1 cellular context compared by ENCODE assay signal in the genomic region with DNA sequence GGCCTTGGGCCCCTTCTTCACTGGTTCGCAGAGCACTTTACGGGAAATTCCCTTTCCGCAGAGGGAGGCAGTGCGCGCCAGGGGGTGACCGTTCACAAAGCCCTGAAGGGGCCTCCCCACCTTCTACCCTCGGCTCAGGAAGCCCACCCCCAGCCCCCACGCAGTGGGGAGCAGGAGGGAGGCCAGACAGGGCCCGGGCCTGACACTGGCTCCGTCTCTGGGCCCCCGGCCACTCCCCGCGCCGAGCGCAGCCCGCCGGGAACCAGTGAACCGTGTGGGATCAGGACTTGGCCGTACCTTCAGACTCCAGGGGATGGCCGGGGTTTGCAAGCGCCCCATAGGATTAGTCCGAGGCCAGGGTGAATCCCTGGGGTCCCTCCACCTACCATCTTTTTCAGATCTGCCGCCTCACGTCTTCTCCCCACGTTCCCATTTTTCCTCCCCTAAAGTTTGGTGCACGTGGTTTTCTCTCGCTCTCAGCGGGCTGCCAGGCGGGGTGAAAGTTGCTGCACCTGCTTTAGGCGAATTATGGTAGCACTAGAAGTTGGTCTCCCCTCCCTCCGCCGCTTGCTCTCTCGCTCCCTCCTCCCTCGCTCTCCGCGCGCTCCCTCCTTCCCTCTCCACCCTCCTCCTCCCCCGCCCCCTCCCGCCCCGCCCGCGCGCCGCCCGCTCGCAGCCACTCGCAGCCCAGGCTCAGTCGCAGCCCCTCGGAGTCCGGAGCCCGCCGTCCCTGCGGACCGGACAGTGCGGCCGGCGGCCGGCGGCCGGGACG.
TF ChIP-seq lines count a peak whose summit lies in the region.

A gene with protein sequence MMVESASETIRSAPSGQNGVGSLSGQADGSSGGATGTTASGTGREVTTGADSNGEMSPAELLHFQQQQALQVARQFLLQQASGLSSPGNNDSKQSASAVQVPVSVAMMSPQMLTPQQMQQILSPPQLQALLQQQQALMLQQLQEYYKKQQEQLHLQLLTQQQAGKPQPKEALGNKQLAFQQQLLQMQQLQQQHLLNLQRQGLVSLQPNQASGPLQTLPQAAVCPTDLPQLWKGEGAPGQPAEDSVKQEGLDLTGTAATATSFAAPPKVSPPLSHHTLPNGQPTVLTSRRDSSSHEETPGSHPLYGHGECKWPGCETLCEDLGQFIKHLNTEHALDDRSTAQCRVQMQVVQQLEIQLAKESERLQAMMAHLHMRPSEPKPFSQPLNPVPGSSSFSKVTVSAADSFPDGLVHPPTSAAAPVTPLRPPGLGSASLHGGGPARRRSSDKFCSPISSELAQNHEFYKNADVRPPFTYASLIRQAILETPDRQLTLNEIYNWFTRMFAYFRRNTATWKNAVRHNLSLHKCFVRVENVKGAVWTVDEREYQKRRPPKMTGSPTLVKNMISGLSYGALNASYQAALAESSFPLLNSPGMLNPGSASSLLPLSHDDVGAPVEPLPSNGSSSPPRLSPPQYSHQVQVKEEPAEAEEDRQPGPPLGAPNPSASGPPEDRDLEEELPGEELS (plus strand): TSS at position 679 of the 772 bp plus-strand sequence. CDS start 19,380 bp downstream, outside the sequence.

TF ChIP-seq in HepG2, 621 proteins besides CTCF, POLR2A, EP300 and RAD21 (continued from another document and continues in another):
- TF ChIP-seq, protein P1, sequence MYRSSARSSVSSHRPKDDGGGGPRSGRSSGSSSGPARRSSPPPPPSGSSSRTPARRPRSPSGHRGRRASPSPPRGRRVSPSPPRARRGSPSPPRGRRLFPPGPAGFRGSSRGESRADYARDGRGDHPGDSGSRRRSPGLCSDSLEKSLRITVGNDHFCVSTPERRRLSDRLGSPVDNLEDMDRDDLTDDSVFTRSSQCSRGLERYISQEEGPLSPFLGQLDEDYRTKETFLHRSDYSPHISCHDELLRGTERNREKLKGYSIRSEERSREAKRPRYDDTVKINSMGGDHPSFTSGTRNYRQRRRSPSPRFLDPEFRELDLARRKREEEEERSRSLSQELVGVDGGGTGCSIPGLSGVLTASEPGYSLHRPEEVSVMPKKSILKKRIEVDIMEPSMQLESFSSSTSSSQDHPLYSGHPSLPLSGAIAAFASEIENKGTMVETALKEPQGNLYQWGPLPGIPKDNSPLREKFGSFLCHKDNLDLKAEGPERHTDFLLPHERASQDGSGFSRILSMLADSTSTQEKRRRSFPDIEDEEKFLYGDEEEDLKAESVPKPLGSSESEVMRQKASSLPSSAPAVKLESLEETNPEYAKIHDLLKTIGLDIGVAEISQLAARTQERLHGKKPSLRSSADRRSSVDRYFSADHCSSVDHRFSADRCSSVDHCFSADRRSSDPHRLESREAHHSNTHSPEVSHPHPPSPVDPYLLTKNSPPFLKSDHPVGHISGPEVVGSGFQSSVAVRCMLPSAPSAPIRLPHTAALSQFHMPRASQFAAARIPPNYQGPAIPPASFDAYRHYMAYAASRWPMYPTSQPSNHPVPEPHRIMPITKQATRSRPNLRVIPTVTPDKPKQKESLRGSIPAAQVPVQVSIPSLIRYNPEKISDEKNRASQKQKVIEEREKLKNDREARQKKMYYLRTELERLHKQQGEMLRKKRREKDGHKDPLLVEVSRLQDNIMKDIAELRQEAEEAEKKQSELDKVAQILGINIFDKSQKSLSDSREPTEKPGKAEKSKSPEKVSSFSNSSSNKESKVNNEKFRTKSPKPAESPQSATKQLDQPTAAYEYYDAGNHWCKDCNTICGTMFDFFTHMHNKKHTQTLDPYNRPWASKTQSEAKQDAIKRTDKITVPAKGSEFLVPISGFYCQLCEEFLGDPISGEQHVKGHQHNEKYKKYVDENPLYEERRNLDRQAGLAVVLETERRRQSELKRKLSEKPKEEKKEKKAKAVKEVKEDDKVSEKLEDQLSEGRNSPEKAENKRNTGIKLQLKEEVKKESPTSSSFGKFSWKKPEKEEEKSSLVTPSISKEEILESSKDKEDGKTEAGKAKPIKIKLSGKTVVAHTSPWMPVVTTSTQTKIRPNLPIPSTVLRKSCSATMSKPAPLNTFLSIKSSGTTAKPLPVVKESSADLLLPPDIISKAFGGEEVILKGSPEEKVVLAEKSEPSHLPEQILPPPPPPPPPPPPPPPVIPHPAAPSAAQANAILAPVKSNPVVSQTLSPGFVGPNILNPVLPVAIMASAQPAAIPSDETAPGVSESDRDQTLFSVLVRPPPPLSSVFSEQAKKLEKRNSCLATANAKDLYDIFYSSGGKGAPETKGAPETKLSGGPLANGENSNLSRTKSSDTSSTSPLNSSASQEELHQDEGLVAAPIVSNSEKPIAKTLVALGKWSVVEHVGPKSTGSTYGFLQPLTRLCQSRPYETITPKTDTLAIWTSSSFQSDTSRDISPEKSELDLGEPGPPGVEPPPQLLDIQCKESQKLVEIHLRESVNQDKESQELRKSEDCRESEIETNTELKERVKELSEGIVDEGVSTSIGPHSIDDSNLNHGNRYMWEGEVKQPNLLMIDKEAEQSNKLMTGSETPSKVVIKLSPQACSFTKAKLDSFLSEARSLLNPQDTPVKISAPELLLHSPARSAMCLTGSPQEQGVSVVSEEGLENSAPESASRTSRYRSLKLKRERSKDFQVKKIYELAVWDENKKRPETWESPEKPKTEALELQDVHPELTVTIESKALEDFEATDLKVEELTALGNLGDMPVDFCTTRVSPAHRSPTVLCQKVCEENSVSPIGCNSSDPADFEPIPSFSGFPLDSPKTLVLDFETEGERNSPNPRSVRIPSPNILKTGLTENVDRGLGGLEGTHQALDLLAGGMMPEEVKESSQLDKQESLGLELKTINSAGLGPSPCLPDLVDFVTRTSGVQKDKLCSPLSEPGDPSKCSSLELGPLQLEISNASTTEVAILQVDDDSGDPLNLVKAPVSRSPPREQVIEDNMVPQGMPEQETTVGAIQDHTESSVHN (CRISPR knock-in tag; IDR thresholded peaks at IDR 0.05), result no peak
- TF ChIP-seq ZNF234 (CRISPR knock-in tag; conservative IDR thresholded peaks at IDR 0.05) (0 out of 2 replicates have a peak, but pooled peaks have one; percentile 81), HMG20B (CRISPR knock-in tag; conservative IDR thresholded peaks at IDR 0.05) (0 out of 2 replicates have a peak, but pooled peaks have one; percentile 26), PHF5A (CRISPR knock-in tag; IDR thresholded peaks at IDR 0.05; ENCODE audit: low read depth, unreplicated experiment) (peak; percentile 30), ZNF558 (CRISPR knock-in tag; IDR thresholded peaks at IDR 0.05; ENCODE audit: borderline replicate concordance) (peak; percentile 77; the same call in 1 of the 2 replicates), KDM2A (CRISPR knock-in tag; IDR thresholded peaks at IDR 0.05; ENCODE audit: borderline replicate concordance, low read depth) (peak; percentile 64; the same call in 1 of the 2 replicates), RBM22 (optimal IDR thresholded peaks at IDR 0.05; ENCODE audit: low read length) (no peak), ZNF746 (CRISPR knock-in tag; IDR thresholded peaks at IDR 0.05) (peak; percentile 93), SRF (IDR thresholded peaks at IDR 0.05; ENCODE audit: low read depth, low read length) (peak; percentile 32; the same call in 1 of the 2 replicates), ZNF225 (CRISPR knock-in tag; IDR thresholded peaks at IDR 0.05) (0 out of 2 replicates have a peak, but pooled peaks have one; percentile 10), KMT2B (CRISPR knock-in tag; IDR thresholded peaks at IDR 0.05) (peak; percentile 75; the same call in 1 of the 2 replicates), MED8 (CRISPR knock-in tag; IDR thresholded peaks at IDR 0.05; ENCODE audit: insufficient replicate concordance) (no peak), ZNF143 (CRISPR knock-in tag; IDR thresholded peaks at IDR 0.05) (no peak), ZSCAN25 (CRISPR knock-in tag; IDR thresholded peaks at IDR 0.05) (peak; percentile 55; the same call in 1 of the 2 replicates)
- TF ChIP-seq, protein P2, sequence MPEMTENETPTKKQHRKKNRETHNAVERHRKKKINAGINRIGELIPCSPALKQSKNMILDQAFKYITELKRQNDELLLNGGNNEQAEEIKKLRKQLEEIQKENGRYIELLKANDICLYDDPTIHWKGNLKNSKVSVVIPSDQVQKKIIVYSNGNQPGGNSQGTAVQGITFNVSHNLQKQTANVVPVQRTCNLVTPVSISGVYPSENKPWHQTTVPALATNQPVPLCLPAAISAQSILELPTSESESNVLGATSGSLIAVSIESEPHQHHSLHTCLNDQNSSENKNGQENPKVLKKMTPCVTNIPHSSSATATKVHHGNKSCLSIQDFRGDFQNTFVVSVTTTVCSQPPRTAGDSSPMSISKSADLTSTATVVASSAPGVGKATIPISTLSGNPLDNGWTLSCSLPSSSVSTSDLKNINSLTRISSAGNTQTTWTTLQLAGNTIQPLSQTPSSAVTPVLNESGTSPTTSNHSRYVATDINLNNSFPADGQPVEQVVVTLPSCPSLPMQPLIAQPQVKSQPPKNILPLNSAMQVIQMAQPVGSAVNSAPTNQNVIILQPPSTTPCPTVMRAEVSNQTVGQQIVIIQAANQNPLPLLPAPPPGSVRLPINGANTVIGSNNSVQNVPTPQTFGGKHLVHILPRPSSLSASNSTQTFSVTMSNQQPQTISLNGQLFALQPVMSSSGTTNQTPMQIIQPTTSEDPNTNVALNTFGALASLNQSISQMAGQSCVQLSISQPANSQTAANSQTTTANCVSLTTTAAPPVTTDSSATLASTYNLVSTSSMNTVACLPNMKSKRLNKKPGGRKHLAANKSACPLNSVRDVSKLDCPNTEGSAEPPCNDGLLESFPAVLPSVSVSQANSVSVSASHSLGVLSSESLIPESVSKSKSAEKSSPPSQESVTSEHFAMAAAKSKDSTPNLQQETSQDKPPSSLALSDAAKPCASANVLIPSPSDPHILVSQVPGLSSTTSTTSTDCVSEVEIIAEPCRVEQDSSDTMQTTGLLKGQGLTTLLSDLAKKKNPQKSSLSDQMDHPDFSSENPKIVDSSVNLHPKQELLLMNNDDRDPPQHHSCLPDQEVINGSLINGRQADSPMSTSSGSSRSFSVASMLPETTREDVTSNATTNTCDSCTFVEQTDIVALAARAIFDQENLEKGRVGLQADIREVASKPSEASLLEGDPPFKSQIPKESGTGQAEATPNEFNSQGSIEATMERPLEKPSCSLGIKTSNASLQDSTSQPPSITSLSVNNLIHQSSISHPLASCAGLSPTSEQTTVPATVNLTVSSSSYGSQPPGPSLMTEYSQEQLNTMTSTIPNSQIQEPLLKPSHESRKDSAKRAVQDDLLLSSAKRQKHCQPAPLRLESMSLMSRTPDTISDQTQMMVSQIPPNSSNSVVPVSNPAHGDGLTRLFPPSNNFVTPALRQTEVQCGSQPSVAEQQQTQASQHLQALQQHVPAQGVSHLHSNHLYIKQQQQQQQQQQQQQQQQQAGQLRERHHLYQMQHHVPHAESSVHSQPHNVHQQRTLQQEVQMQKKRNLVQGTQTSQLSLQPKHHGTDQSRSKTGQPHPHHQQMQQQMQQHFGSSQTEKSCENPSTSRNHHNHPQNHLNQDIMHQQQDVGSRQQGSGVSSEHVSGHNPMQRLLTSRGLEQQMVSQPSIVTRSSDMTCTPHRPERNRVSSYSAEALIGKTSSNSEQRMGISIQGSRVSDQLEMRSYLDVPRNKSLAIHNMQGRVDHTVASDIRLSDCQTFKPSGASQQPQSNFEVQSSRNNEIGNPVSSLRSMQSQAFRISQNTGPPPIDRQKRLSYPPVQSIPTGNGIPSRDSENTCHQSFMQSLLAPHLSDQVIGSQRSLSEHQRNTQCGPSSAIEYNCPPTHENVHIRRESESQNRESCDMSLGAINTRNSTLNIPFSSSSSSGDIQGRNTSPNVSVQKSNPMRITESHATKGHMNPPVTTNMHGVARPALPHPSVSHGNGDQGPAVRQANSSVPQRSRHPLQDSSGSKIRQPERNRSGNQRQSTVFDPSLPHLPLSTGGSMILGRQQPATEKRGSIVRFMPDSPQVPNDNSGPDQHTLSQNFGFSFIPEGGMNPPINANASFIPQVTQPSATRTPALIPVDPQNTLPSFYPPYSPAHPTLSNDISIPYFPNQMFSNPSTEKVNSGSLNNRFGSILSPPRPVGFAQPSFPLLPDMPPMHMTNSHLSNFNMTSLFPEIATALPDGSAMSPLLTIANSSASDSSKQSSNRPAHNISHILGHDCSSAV (CRISPR knock-in tag; IDR thresholded peaks at IDR 0.05; ENCODE audit: borderline replicate concordance), result no peak
- TF ChIP-seq, protein P3, sequence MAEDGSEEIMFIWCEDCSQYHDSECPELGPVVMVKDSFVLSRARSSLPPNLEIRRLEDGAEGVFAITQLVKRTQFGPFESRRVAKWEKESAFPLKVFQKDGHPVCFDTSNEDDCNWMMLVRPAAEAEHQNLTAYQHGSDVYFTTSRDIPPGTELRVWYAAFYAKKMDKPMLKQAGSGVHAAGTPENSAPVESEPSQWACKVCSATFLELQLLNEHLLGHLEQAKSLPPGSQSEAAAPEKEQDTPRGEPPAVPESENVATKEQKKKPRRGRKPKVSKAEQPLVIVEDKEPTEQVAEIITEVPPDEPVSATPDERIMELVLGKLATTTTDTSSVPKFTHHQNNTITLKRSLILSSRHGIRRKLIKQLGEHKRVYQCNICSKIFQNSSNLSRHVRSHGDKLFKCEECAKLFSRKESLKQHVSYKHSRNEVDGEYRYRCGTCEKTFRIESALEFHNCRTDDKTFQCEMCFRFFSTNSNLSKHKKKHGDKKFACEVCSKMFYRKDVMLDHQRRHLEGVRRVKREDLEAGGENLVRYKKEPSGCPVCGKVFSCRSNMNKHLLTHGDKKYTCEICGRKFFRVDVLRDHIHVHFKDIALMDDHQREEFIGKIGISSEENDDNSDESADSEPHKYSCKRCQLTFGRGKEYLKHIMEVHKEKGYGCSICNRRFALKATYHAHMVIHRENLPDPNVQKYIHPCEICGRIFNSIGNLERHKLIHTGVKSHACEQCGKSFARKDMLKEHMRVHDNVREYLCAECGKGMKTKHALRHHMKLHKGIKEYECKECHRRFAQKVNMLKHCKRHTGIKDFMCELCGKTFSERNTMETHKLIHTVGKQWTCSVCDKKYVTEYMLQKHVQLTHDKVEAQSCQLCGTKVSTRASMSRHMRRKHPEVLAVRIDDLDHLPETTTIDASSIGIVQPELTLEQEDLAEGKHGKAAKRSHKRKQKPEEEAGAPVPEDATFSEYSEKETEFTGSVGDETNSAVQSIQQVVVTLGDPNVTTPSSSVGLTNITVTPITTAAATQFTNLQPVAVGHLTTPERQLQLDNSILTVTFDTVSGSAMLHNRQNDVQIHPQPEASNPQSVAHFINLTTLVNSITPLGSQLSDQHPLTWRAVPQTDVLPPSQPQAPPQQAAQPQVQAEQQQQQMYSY (CRISPR knock-in tag; IDR thresholded peaks at IDR 0.05), result peak; percentile 63; the same call in 1 of the 2 replicates
- TF ChIP-seq, protein P4, sequence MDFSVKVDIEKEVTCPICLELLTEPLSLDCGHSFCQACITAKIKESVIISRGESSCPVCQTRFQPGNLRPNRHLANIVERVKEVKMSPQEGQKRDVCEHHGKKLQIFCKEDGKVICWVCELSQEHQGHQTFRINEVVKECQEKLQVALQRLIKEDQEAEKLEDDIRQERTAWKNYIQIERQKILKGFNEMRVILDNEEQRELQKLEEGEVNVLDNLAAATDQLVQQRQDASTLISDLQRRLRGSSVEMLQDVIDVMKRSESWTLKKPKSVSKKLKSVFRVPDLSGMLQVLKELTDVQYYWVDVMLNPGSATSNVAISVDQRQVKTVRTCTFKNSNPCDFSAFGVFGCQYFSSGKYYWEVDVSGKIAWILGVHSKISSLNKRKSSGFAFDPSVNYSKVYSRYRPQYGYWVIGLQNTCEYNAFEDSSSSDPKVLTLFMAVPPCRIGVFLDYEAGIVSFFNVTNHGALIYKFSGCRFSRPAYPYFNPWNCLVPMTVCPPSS (IDR thresholded peaks at IDR 0.05), result no peak
